Comparison of ENCODE assay signal across 26 cellular contexts in the genomic region with DNA sequence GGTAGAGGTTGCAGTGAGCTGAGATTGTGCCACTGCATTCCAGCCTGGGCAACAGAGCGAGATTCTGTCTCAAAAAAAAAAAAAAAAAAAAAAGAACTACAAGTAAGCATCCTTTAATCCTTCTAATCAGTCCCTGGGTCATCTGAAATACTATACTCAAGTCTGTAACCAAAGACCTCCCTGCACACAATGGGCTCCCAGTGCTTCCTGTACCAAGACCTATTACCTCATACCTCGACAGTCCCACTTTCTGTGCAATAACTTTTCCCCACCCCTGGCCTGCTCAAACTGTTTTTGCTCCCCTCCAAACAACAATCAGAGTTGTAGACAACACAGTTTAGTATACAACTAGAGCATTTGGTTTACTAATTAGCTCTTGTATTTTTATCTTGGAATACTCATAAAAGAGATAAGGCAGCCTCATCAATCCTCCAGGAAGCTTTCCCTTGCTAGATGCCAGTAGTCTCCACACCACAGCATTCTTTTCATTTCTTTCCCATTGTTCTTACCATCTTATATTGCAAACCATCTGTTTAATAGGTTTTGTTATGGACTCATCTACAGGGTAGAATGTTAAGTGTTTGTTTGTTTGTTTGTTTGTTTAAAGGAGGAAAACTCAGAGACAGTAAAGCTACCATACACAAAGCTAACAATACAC. TPM values are rescaled to one million over a fixed set of nuclear protein-coding genes. Genes with fewer than 3 reads are reported as not detected.
DNase-seq lines count a peak whose midpoint lies in the region; ATAC-seq, FAIRE-seq and TF ChIP-seq lines count a peak whose summit lies in the region.
"Had no signal": no experiment of that assay in that cellular context is flagged by ENCODE, and none has a peak within 500 bp of the region (broad histone marks: within the 10 kb centered on the region; RNA-seq: fewer than 3 reads in every experiment).

No MANE protein-coding gene starts in this region.

- no peak overlapping the region for H3K4me3 ChIP-seq in CD4-positive, alpha-beta memory T cell (ENCODE audit: low read length in 2 of 2)
- H3K4me3 ChIP-seq: coronary artery, suprapubic skin had no signal

- intact Hi-C loops in CD4-positive, alpha-beta memory T cell (cut with micrococcal nuclease), result loop anchor here (10.0 kb wide), 1 partner anchor 47 kb away; the partner anchor contains the start of gene PPT1

- POLR2A ChIA-PET in CD4-positive, alpha-beta memory T cell (lab: Charles Lee; ENCODE audit: partially characterized antibody), result interaction anchor here (0.6 kb wide), 1 partner anchor 11 kb away, joined by 4 read pairs; no protein-coding TSS in a partner anchor

- H3K4me1 ChIP-seq in CD4-positive, alpha-beta memory T cell (ENCODE audit: insufficient read depth, low read length), result no peaks in the 10 kb centered on the region
- H3K4me1 ChIP-seq: suprapubic skin had no signal

- no peak overlapping the region for H3K4me3 Mint-ChIP-seq in activated T-cell treated with anti-CD3 and anti-CD28 coated beads, Interleukin-2, amount 50 U/mL, for 24 hours
- no peak overlapping the region for H3K4me3 Mint-ChIP-seq in activated T-cell treated with anti-CD3 and anti-CD28 coated beads, Interleukin-2, amount 50 U/mL, for 4 hours
- peak overlapping the region; percentile 2 for H3K4me3 Mint-ChIP-seq in endothelial cell (ENCODE audit: unreplicated experiment)
- H3K4me3 Mint-ChIP-seq in CD4-positive, alpha-beta memory T cell, result no peak overlapping the region
- H3K4me3 Mint-ChIP-seq in chondrocyte (ENCODE audit: unreplicated experiment), result no peak overlapping the region
- H3K4me3 Mint-ChIP-seq: activated CD8-positive, alpha-beta T cell treated with anti-CD3 and anti-CD28 coated beads, Interleukin-2, amount 10 ng/mL, durations not matched to agents 7 days and 5 days; activated naive CD4-positive, alpha-beta T cell treated with anti-CD3 and anti-CD28 coated beads, Interleukin-2, amount 50 U/mL, for 24 hours; brain; CD4-positive, alpha-beta T cell; naive B cell; T-helper 17 cell had no signal

- no peak for ATAC-seq in activated T-cell treated with anti-CD3 and anti-CD28 coated beads, Interleukin-2, amount 50 U/mL, for 4 hours
- no peak for ATAC-seq in HG02588 (IDR thresholded peaks at IDR 0.05; ENCODE audit: unreplicated experiment)
- ATAC-seq: activated CD8-positive, alpha-beta T cell treated with anti-CD3 and anti-CD28 coated beads, Interleukin-2, amount 10 ng/mL, durations not matched to agents 7 days and 5 days; right cardiac atrium; T-helper 17 cell had no signal

- H3K9me3 Mint-ChIP-seq in activated T-cell treated with anti-CD3 and anti-CD28 coated beads, Interleukin-2, amount 50 U/mL, for 24 hours, result no peaks in the 10 kb centered on the region
- H3K9me3 Mint-ChIP-seq in activated T-cell treated with anti-CD3 and anti-CD28 coated beads, Interleukin-2, amount 50 U/mL, for 4 hours, result no peaks in the 10 kb centered on the region
- H3K9me3 Mint-ChIP-seq in endothelial cell (ENCODE audit: unreplicated experiment), result no peaks in the 10 kb centered on the region
- no peaks in the 10 kb centered on the region for H3K9me3 Mint-ChIP-seq in CD4-positive, alpha-beta memory T cell
- peaks cover 4% of the 10 kb centered on the region for H3K9me3 Mint-ChIP-seq in chondrocyte (ENCODE audit: low read depth)
- H3K9me3 Mint-ChIP-seq: activated naive CD4-positive, alpha-beta T cell treated with anti-CD3 and anti-CD28 coated beads, Interleukin-2, amount 50 U/mL, for 24 hours; brain; CD4-positive, alpha-beta T cell had no signal

- TF ChIP-seq CTCF in endothelial cell (IDR thresholded peaks at IDR 0.05; ENCODE audit: unreplicated experiment) (no peak), chondrocyte (IDR thresholded peaks at IDR 0.05) (no peak)

- H3K27ac ChIP-seq in CD4-positive, alpha-beta memory T cell (ENCODE audit: low read depth, low read length), result no peak overlapping the region
- H3K27ac ChIP-seq: coronary artery, suprapubic skin had no signal

- H3K4me1 Mint-ChIP-seq in activated T-cell treated with anti-CD3 and anti-CD28 coated beads, Interleukin-2, amount 50 U/mL, for 24 hours (ENCODE audit: low read depth), result peaks cover 7% of the 10 kb centered on the region
- H3K4me1 Mint-ChIP-seq in activated T-cell treated with anti-CD3 and anti-CD28 coated beads, Interleukin-2, amount 50 U/mL, for 4 hours (ENCODE audit: low read depth), result peaks cover 6% of the 10 kb centered on the region
- H3K4me1 Mint-ChIP-seq in endothelial cell (ENCODE audit: unreplicated experiment), result peaks cover 13% of the 10 kb centered on the region
- peaks cover 0 to 7% (median 3%) of the 10 kb centered on the region in 4 donors for H3K4me1 Mint-ChIP-seq in CD4-positive, alpha-beta memory T cell
- peaks cover 14% of the 10 kb centered on the region for H3K4me1 Mint-ChIP-seq in chondrocyte (ENCODE audit: low read depth)

- DNase-seq in activated T-cell treated with anti-CD3 and anti-CD28 coated beads, Interleukin-2, amount 50 U/mL, for 24 hours, result no peak
- no peak for DNase-seq in activated T-cell treated with anti-CD3 and anti-CD28 coated beads, Interleukin-2, amount 50 U/mL, for 4 hours
- DNase-seq in NCI-H2107 treated with DMSO at 0.1 percent for 48 hours (lab: John Stamatoyannopoulos, UW; ENCODE audit: unreplicated experiment) (peak; percentile 100), endothelial cell (ENCODE audit: low spot score) (peak; percentile 20), urothelium cell line (ENCODE audit: low spot score) (peak; percentile 39), chondrocyte (ENCODE audit: low spot score) (no peak)
- no peak for DNase-seq in CD4-positive, alpha-beta memory T cell
- DNase-seq: ACHN; activated CD8-positive, alpha-beta T cell treated with anti-CD3 and anti-CD28 coated beads, Interleukin-2, amount 10 ng/mL, durations not matched to agents 7 days and 5 days; CD4-positive, alpha-beta T cell; GOT3; hippocampal formation; MM.1S; naive B cell; NCI-H1694; NCI-H526 treated with DMSO at 0.1 percent for 48 hours; right cardiac atrium; SHP77; T-helper 17 cell had no signal

- H3K36me3 Mint-ChIP-seq in activated T-cell treated with anti-CD3 and anti-CD28 coated beads, Interleukin-2, amount 50 U/mL, for 24 hours (ENCODE audit: low read depth), result no peaks in the 10 kb centered on the region
- H3K36me3 Mint-ChIP-seq in activated T-cell treated with anti-CD3 and anti-CD28 coated beads, Interleukin-2, amount 50 U/mL, for 4 hours (ENCODE audit: insufficient read depth), result no peaks in the 10 kb centered on the region
- H3K36me3 Mint-ChIP-seq in endothelial cell (ENCODE audit: low read depth, unreplicated experiment) (no peaks in the 10 kb centered on the region), chondrocyte (ENCODE audit: low read depth) (no peaks in the 10 kb centered on the region)
- no peaks in the 10 kb centered on the region for H3K36me3 Mint-ChIP-seq in CD4-positive, alpha-beta memory T cell
- H3K36me3 Mint-ChIP-seq: activated naive CD4-positive, alpha-beta T cell treated with anti-CD3 and anti-CD28 coated beads, Interleukin-2, amount 50 U/mL, for 24 hours; brain; naive B cell had no signal

- H3K9me3 ChIP-seq in CD4-positive, alpha-beta memory T cell (ENCODE audit: control insufficient read depth in 1 of 2, low read length in 2 of 2), result no peaks in the 10 kb centered on the region
- H3K9me3 ChIP-seq: suprapubic skin had no signal

- CTCF ChIA-PET in CD4-positive, alpha-beta memory T cell (lab: Charles Lee; ENCODE audit: partially characterized antibody), result interaction anchor here (0.8 to 5.9 kb wide), 8 partner anchors 11 to 784 kb away, joined by 3 to 116 read pairs (median 7); no protein-coding TSS in a partner anchor

- H3K27ac Mint-ChIP-seq in activated T-cell treated with anti-CD3 and anti-CD28 coated beads, Interleukin-2, amount 50 U/mL, for 24 hours, result peak overlapping the region; percentile 1
- H3K27ac Mint-ChIP-seq in endothelial cell (ENCODE audit: unreplicated experiment) (peak overlapping the region; percentile 61), chondrocyte (ENCODE audit: unreplicated experiment) (no peak overlapping the region)
- H3K27ac Mint-ChIP-seq in CD4-positive, alpha-beta memory T cell, result no peak overlapping the region
- H3K27ac Mint-ChIP-seq: activated CD8-positive, alpha-beta T cell treated with anti-CD3 and anti-CD28 coated beads, Interleukin-2, amount 10 ng/mL, durations not matched to agents 7 days and 5 days; activated naive CD4-positive, alpha-beta T cell treated with anti-CD3 and anti-CD28 coated beads, Interleukin-2, amount 50 U/mL, for 24 hours; brain; CD4-positive, alpha-beta T cell; T-helper 17 cell had no signal

- H3K36me3 ChIP-seq in CD4-positive, alpha-beta memory T cell (ENCODE audit: insufficient read depth, low read length), result no peaks in the 10 kb centered on the region
- H3K36me3 ChIP-seq: suprapubic skin had no signal

- FAIRE-seq in urothelium cell line (lab: Jason Lieb, UNC), result no peak
- FAIRE-seq: GM18507, keratinocyte had no signal

- peaks cover 20% of the 10 kb centered on the region for H3K27me3 Mint-ChIP-seq in activated T-cell treated with anti-CD3 and anti-CD28 coated beads, Interleukin-2, amount 50 U/mL, for 24 hours
- H3K27me3 Mint-ChIP-seq in activated T-cell treated with anti-CD3 and anti-CD28 coated beads, Interleukin-2, amount 50 U/mL, for 4 hours (ENCODE audit: low read depth), result peaks cover 15% of the 10 kb centered on the region
- no peaks in the 10 kb centered on the region for H3K27me3 Mint-ChIP-seq in endothelial cell (ENCODE audit: unreplicated experiment)
- peaks cover 12 to 20% of the 10 kb centered on the region in 2 donors for H3K27me3 Mint-ChIP-seq in CD4-positive, alpha-beta memory T cell
- peaks cover 33% of the 10 kb centered on the region for H3K27me3 Mint-ChIP-seq in chondrocyte (ENCODE audit: low read depth)

- no peaks in the 10 kb centered on the region for H3K27me3 ChIP-seq in CD4-positive, alpha-beta memory T cell (ENCODE audit: insufficient read depth, low read length)

RNA-seq across cellular contexts. Expression of gene RLF, which starts 19.2 kb away (rescaled TPM):
- total RNA-seq in activated T-cell treated with anti-CD3 and anti-CD28 coated beads, Interleukin-2, amount 50 U/mL, for 4 hours, result 10 to 100 TPM in 2 of 3 donors, 1 to 10 TPM in 1; 9.0 to 12.3 (median 11.0) TPM
- 18.0 TPM for total RNA-seq in endothelial cell (ENCODE audit: unreplicated experiment)
- 10 to 100 TPM; 23.0 to 23.4 TPM for total RNA-seq in CD4-positive, alpha-beta memory T cell
- polyA plus RNA-seq in CD4-positive, alpha-beta memory T cell, result 1 to 10 TPM; 7.6 to 9.9 TPM
- total RNA-seq in chondrocyte, result 11.9 to 16.0 TPM (median 15.5 TPM) in 3 replicates

RNA-seq across cellular contexts. Expression of gene PPT1, which starts 45.0 kb away (rescaled TPM):
- total RNA-seq in activated T-cell treated with anti-CD3 and anti-CD28 coated beads, Interleukin-2, amount 50 U/mL, for 4 hours, result 100 to 1,000 TPM in 2 of 3 donors, 10 to 100 TPM in 1; 96.8 to 118 (median 109) TPM
- total RNA-seq in endothelial cell (ENCODE audit: unreplicated experiment) (52.7 TPM), chondrocyte (48.3 to 79.0 TPM (median 48.6 TPM) in 3 replicates)
- total RNA-seq in CD4-positive, alpha-beta memory T cell, result 10 to 100 TPM; 56.7 to 64.8 TPM
- polyA plus RNA-seq in CD4-positive, alpha-beta memory T cell, result 100 to 1,000 TPM; 175 to 292 TPM

Comparison
In these comparisons a context has a peak if more than half of its experiments do, and no peak if none do; other contexts are left out.
1. DNase-seq: peak in NCI-H2107 treated with DMSO at 0.1 percent for 48 hours (single experiment), endothelial cell (single experiment) and urothelium cell line (single experiment); none in activated T-cell treated with anti-CD3 and anti-CD28 coated beads, Interleukin-2, amount 50 U/mL, for 24 hours (single experiment), activated T-cell treated with anti-CD3 and anti-CD28 coated beads, Interleukin-2, amount 50 U/mL, for 4 hours (single experiment), CD4-positive, alpha-beta memory T cell (0 of 5) and chondrocyte (single experiment).
2. H3K27ac Mint-ChIP-seq: peak in activated T-cell treated with anti-CD3 and anti-CD28 coated beads, Interleukin-2, amount 50 U/mL, for 24 hours (single experiment) and endothelial cell (single experiment); none in CD4-positive, alpha-beta memory T cell (0 of 7) and chondrocyte (single experiment).